Comparison of ENCODE assay signal across 18 cellular contexts in genomic region chr3:177464392-177465225, GRCh38.
A peak's percentile ranks its signal among the peaks of the same experiment; 100 is the strongest.
DNase-seq lines count a peak whose midpoint lies in the region; ATAC-seq, FAIRE-seq and TF ChIP-seq lines count a peak whose summit lies in the region.
"Had no signal": no experiment of that assay in that cellular context is flagged by ENCODE, and none has a peak within 500 bp of the region (broad histone marks: within the 10 kb centered on the region; RNA-seq: fewer than 3 reads in every experiment).

No MANE protein-coding gene starts in this region.

- H3K36me3 ChIP-seq in HUES64 (ENCODE audit: insufficient read depth, low read length) (no peaks in the 10 kb centered on the region), brain microvascular endothelial cell (replicated peaks) (no peaks in the 10 kb centered on the region), mesenchymal stem cell (ENCODE audit: control insufficient read depth in 1 of 2, insufficient read depth in 2 of 2, low read depth in 1 of 2, low read length in 2 of 2) (no peaks in the 10 kb centered on the region), stomach (no peaks in the 10 kb centered on the region)
- H3K36me3 ChIP-seq: lower lobe of right lung had no signal

- H3K4me1 ChIP-seq in HUES64 (ENCODE audit: insufficient read depth, low read length) (peaks cover 12% of the 10 kb centered on the region), mesenchymal stem cell (ENCODE audit: control insufficient read depth, insufficient read depth, low read depth, low read length) (peaks cover 8% of the 10 kb centered on the region), stomach (peaks cover 0 to 49% (median 22%) of the 10 kb centered on the region in 4 donors)

- H3K9me3 ChIP-seq in HUES64 (ENCODE audit: insufficient read depth, low read depth, low read length) (no peaks in the 10 kb centered on the region), mesenchymal stem cell (ENCODE audit: control insufficient read depth, low read length) (no peaks in the 10 kb centered on the region), stomach (no peaks in the 10 kb centered on the region)
- H3K9me3 ChIP-seq: lower lobe of right lung had no signal

- H3K4me3 ChIP-seq in HUES64 (ENCODE audit: low read length) (no peak overlapping the region), brain microvascular endothelial cell (ENCODE audit: low read depth, low read length) (no peak overlapping the region), mesenchymal stem cell (ENCODE audit: insufficient read depth in 1 of 2, low read depth in 1 of 2, low read length in 2 of 2) (no peak overlapping the region), stomach (no peak overlapping the region)
- H3K4me3 ChIP-seq: lower lobe of right lung, skin epidermis had no signal

- DNase-seq in brain microvascular endothelial cell (no peak), mesenchymal stem cell (no peak), stomach (no peak), urothelium cell line (ENCODE audit: low spot score) (no peak), midbrain (lab: John Stamatoyannopoulos, UW) (no peak)
- DNase-seq in stimulated activated naive CD8-positive, alpha-beta T cell treated with anti-CD3 and anti-CD28 coated beads, Interleukin-15, Interleukin-2, amounts not matched to agents 100 U/mL and 50 U/mL, for 24 hours = no peak
- no peak for DNase-seq in stimulated activated CD4-positive, alpha-beta T cell treated with anti-CD3 and anti-CD28 coated beads, Interleukin-12 subunit alpha, Interleukin-12 subunit beta, amount 100 ng/mL, for 4 hours
- DNase-seq: activated effector memory CD4-positive, alpha-beta T cell treated with Interleukin-2 at 50 U/mL for 16 hours; dermis blood vessel endothelial cell; GDM1; GOT3; lower lobe of right lung; NCI-H2029; NCI-H748 treated with DMSO at 0.1 percent for 48 hours had no signal

- no peak overlapping the region for H3K18ac ChIP-seq in mesenchymal stem cell (ENCODE audit: low read depth in 1 of 2, low read length in 2 of 2)

- FAIRE-seq in urothelium cell line (lab: Jason Lieb, UNC) = no peak
- FAIRE-seq: D721Med had no signal

- H3K27ac ChIP-seq in HUES64 (ENCODE audit: low read depth, low read length) = no peak overlapping the region
- H3K27ac ChIP-seq in brain microvascular endothelial cell = peak overlapping the region; percentile 35
- no peak overlapping the region for H3K27ac ChIP-seq in mesenchymal stem cell (ENCODE audit: low read length, poor library complexity, severe bottlenecking)
- peak overlapping the region in 3 of 5 donors; percentile 56 to 76 (median 61) for H3K27ac ChIP-seq in stomach
- H3K27ac ChIP-seq: lower lobe of right lung had no signal

- no peak for TF ChIP-seq CTCF in brain microvascular endothelial cell (IDR thresholded peaks at IDR 0.05; ENCODE audit: low read depth, low read length, missing control alignments)
- no peak for TF ChIP-seq CTCF in stomach (IDR thresholded peaks at IDR 0.05)

- H3K27me3 ChIP-seq in HUES64 (ENCODE audit: insufficient read depth, low read length) (no peaks in the 10 kb centered on the region), brain microvascular endothelial cell (replicated peaks) (no peaks in the 10 kb centered on the region), mesenchymal stem cell (ENCODE audit: control insufficient read depth in 1 of 2, insufficient read depth in 1 of 2, low read length in 2 of 2) (no peaks in the 10 kb centered on the region), stomach (no peaks in the 10 kb centered on the region)

- H3K23ac ChIP-seq in mesenchymal stem cell (ENCODE audit: low read length in 2 of 2) = no peak overlapping the region

- no peak for TF ChIP-seq POLR2A in stomach (IDR thresholded peaks at IDR 0.05)

- no peak for TF ChIP-seq EP300 in stomach (IDR thresholded peaks at IDR 0.05)

- peak overlapping the region in 1 of 2 experiments; percentile 37 for H2BK12ac ChIP-seq in mesenchymal stem cell (ENCODE audit: low read length in 2 of 2)

- H2BK15ac ChIP-seq in mesenchymal stem cell (ENCODE audit: low read depth, poor library complexity, severe bottlenecking) = no peak overlapping the region

- ATAC-seq in stimulated activated naive CD8-positive, alpha-beta T cell treated with anti-CD3 and anti-CD28 coated beads, Interleukin-15, Interleukin-2, amounts not matched to agents 100 U/mL and 50 U/mL, for 24 hours = no peak
- ATAC-seq: esophagus mucosa had no signal

- H2BK120ac ChIP-seq in mesenchymal stem cell (ENCODE audit: low read depth, low read length) = no peak overlapping the region

- H3K79me1 ChIP-seq in mesenchymal stem cell (replicated peaks; ENCODE audit: low read length, poor library complexity, severe bottlenecking) = no peaks in the 10 kb centered on the region

- peak overlapping the region; percentile 36 for H2AK5ac ChIP-seq in mesenchymal stem cell (ENCODE audit: low read length, severe bottlenecking)

- no peak overlapping the region for H3K14ac ChIP-seq in mesenchymal stem cell (ENCODE audit: low read length in 2 of 2)

- in situ Hi-C loops in brain microvascular endothelial cell (cut with HindIII; ENCODE audit: low pct_ligation_motif_present, low sequenced_read_pairs) = no loop called here

- H3K9ac ChIP-seq in HUES64 (ENCODE audit: low read depth, low read length) (peak overlapping the region; percentile 12; the same call in 1 of the 2 replicates), mesenchymal stem cell (ENCODE audit: low read length) (no peak overlapping the region)

- no peak overlapping the region for H2AFZ ChIP-seq in mesenchymal stem cell (ENCODE audit: low read depth, low read length)

- 96% methylated on average over 5 of the region's 5 CpGs for WGBS in HUES64
- 93% methylated on average over 5 of the region's 5 CpGs for WGBS in mesenchymal stem cell
- WGBS in stomach, 5 donors = 40 to 62% (median 49%) methylated on average over 5 of the region's 5 CpGs

- no peak overlapping the region for H3K4me2 ChIP-seq in mesenchymal stem cell (ENCODE audit: low read length, poor library complexity, severe bottlenecking)

- no peak overlapping the region for H4K91ac ChIP-seq in mesenchymal stem cell (ENCODE audit: low read length)

- intact Hi-C loops in stomach (cut with DNase I; ENCODE audit: low total_unique reads) = no loop called here

- H4K8ac ChIP-seq in mesenchymal stem cell (ENCODE audit: low read length) = no peak overlapping the region

- peak overlapping the region in 1 of 2 experiments; percentile 6 for H3K4ac ChIP-seq in mesenchymal stem cell (ENCODE audit: low read depth in 1 of 2, low read length in 2 of 2)

- H2BK5ac ChIP-seq in mesenchymal stem cell (ENCODE audit: low read depth, low read length, poor library complexity, severe bottlenecking) = no peak overlapping the region

Comparison
In these comparisons a context has a peak if more than half of its experiments do, and no peak if none do; other contexts are left out.
1. H3K27ac ChIP-seq: peak in brain microvascular endothelial cell (single experiment) and stomach (3 of 5); none in HUES64 (single experiment) and mesenchymal stem cell (single experiment).